Comparison of ENCODE assay signal across 2 cellular contexts in the genomic region with DNA sequence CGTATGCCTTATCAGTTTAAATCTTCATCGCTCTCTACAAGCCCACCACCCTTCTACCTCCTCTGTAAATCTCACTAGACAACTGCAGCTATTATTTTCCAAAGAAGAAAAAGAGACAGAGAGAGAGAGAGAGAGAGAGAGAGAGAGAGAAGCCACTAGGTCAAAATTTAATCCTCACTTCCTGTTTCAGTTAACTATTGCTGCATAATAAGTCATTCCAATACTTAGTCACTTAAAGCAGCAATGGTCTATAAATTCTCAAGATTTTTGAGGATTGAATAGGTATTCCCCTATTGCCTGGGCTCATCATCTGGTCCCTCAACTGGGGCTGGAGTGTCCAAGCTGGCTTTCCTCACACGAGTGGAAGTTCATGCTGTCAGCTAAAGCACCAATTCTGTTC.
TF ChIP-seq lines count a peak whose summit lies in the region.

No MANE protein-coding gene starts in this region.

TF ChIP-seq in GM12878, 131 proteins besides CTCF, POLR2A, EP300 and RAD21:
- TF ChIP-seq, protein P1, sequence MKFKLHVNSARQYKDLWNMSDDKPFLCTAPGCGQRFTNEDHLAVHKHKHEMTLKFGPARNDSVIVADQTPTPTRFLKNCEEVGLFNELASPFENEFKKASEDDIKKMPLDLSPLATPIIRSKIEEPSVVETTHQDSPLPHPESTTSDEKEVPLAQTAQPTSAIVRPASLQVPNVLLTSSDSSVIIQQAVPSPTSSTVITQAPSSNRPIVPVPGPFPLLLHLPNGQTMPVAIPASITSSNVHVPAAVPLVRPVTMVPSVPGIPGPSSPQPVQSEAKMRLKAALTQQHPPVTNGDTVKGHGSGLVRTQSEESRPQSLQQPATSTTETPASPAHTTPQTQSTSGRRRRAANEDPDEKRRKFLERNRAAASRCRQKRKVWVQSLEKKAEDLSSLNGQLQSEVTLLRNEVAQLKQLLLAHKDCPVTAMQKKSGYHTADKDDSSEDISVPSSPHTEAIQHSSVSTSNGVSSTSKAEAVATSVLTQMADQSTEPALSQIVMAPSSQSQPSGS (IDR thresholded peaks at IDR 0.05; ENCODE audit: low read length), result 0 out of 2 replicates have a peak, but pooled peaks have one; percentile 33
- peak; percentile 54; the same call in 1 of the 2 replicates for TF ChIP-seq SPI1 (IDR thresholded peaks at IDR 0.05; ENCODE audit: borderline replicate concordance, insufficient read depth, low read depth, low read length)
- TF ChIP-seq IKZF1 (conservative IDR thresholded peaks at IDR 0.05), result peak; percentile 29; the same call in 1 of the 2 replicates
- no peak for TF ChIP-seq RCOR1 (conservative IDR thresholded peaks at IDR 0.05; ENCODE audit: low read depth, low read length)
- TF ChIP-seq, protein P2, sequence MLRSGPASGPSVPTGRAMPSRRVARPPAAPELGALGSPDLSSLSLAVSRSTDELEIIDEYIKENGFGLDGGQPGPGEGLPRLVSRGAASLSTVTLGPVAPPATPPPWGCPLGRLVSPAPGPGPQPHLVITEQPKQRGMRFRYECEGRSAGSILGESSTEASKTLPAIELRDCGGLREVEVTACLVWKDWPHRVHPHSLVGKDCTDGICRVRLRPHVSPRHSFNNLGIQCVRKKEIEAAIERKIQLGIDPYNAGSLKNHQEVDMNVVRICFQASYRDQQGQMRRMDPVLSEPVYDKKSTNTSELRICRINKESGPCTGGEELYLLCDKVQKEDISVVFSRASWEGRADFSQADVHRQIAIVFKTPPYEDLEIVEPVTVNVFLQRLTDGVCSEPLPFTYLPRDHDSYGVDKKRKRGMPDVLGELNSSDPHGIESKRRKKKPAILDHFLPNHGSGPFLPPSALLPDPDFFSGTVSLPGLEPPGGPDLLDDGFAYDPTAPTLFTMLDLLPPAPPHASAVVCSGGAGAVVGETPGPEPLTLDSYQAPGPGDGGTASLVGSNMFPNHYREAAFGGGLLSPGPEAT (IDR thresholded peaks at IDR 0.05; ENCODE audit: low read depth), result 0 out of 2 replicates have a peak, but pooled peaks have one; percentile 17
- 0 out of 4 replicates have a peak, but pooled peaks of 1 of the 2 experiments have one; percentile 21 for TF ChIP-seq IKZF2 (IDR thresholded peaks at IDR 0.05)
- TF ChIP-seq NFIC (IDR thresholded peaks at IDR 0.05; ENCODE audit: low read depth, low read length), result peak; percentile 54; the same call in 1 of the 2 replicates
- 0 out of 2 replicates have a peak, but pooled peaks have one; percentile 13 for TF ChIP-seq MEF2A (IDR thresholded peaks at IDR 0.05; ENCODE audit: insufficient read depth, low read depth, low read length)
- no peak for TF ChIP-seq ZNF622 (IDR thresholded peaks at IDR 0.05)
- TF ChIP-seq WRNIP1 (IDR thresholded peaks at IDR 0.05; ENCODE audit: borderline replicate concordance, low read depth, low read length), result no peak
- TF ChIP-seq JUNB (IDR thresholded peaks at IDR 0.05), result peak; percentile 54
- no peak for TF ChIP-seq FOS (IDR thresholded peaks at IDR 0.05; ENCODE audit: borderline replicate concordance, extremely low read depth, insufficient read length)
- no peak for TF ChIP-seq SP1 (IDR thresholded peaks at IDR 0.05; ENCODE audit: low read depth, low read length)
- peak; percentile 44 for TF ChIP-seq ZZZ3 (IDR thresholded peaks at IDR 0.05; ENCODE audit: control insufficient read depth, insufficient read length, low read depth)
- no peak for TF ChIP-seq STAT1 (conservative IDR thresholded peaks at IDR 0.05)
- no peak for TF ChIP-seq CREM (IDR thresholded peaks at IDR 0.05; ENCODE audit: low read depth)
TF ChIP-seq in GM12878: peak in this region for 9.

TF ChIP-seq in HepG2, 621 proteins besides CTCF, POLR2A, EP300 and RAD21 (continued from another document):
- TF ChIP-seq, protein P3, sequence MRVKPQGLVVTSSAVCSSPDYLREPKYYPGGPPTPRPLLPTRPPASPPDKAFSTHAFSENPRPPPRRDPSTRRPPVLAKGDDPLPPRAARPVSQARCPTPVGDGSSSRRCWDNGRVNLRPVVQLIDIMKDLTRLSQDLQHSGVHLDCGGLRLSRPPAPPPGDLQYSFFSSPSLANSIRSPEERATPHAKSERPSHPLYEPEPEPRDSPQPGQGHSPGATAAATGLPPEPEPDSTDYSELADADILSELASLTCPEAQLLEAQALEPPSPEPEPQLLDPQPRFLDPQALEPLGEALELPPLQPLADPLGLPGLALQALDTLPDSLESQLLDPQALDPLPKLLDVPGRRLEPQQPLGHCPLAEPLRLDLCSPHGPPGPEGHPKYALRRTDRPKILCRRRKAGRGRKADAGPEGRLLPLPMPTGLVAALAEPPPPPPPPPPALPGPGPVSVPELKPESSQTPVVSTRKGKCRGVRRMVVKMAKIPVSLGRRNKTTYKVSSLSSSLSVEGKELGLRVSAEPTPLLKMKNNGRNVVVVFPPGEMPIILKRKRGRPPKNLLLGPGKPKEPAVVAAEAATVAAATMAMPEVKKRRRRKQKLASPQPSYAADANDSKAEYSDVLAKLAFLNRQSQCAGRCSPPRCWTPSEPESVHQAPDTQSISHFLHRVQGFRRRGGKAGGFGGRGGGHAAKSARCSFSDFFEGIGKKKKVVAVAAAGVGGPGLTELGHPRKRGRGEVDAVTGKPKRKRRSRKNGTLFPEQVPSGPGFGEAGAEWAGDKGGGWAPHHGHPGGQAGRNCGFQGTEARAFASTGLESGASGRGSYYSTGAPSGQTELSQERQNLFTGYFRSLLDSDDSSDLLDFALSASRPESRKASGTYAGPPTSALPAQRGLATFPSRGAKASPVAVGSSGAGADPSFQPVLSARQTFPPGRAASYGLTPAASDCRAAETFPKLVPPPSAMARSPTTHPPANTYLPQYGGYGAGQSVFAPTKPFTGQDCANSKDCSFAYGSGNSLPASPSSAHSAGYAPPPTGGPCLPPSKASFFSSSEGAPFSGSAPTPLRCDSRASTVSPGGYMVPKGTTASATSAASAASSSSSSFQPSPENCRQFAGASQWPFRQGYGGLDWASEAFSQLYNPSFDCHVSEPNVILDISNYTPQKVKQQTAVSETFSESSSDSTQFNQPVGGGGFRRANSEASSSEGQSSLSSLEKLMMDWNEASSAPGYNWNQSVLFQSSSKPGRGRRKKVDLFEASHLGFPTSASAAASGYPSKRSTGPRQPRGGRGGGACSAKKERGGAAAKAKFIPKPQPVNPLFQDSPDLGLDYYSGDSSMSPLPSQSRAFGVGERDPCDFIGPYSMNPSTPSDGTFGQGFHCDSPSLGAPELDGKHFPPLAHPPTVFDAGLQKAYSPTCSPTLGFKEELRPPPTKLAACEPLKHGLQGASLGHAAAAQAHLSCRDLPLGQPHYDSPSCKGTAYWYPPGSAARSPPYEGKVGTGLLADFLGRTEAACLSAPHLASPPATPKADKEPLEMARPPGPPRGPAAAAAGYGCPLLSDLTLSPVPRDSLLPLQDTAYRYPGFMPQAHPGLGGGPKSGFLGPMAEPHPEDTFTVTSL (CRISPR knock-in tag; IDR thresholded peaks at IDR 0.05; ENCODE audit: borderline replicate concordance), result no peak
- TF ChIP-seq ZNF556 (CRISPR knock-in tag; IDR thresholded peaks at IDR 0.05; ENCODE audit: borderline replicate concordance) (no peak), SRY (CRISPR knock-in tag; IDR thresholded peaks at IDR 0.05) (no peak), TAF1 (CRISPR knock-in tag; IDR thresholded peaks at IDR 0.05) (no peak)
